In genomic region chr2:119364798-119365197, GRCh38 we compare ENCODE assay signal across 1 cellular context.
TF ChIP-seq lines count a peak whose summit lies in the region.

No MANE protein-coding gene starts in this region.

TF ChIP-seq in GM12878, 131 proteins besides CTCF, POLR2A, EP300 and RAD21:
- TF ChIP-seq SPI1 (IDR thresholded peaks at IDR 0.05; ENCODE audit: borderline replicate concordance, insufficient read depth, low read depth, low read length) = no peak
- peak; percentile 75 for TF ChIP-seq MLLT1 (IDR thresholded peaks at IDR 0.05)
